ENCODE assay signal across 15 cellular contexts in the genomic region with DNA sequence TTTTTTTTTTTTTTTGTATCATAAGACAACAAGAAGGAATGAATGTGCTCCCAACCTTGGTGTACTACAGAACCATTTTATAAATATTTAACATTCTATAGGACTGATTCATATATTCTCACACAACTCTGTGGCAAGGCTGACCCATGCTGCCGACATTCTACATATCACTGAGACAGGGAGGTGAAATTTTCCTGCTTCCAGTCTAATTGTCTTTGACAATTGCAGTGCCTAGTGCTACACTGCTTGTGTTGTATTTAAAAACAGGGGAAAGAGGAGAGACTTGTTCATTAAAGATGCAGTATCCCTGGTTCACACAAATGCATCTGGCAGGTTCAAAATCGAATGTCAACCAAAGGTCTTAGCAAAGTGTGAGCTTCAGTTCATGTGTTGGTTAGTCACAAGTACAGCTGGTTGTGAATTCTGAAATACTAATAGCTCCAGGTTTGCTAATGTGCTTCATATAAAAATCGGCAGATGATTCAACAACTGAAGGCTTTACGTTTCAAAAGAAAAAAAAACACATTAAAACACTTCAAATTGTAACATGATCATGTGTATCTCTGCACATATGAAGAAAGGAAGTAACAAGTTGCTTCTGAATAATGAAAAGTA.
DNase-seq lines count a peak whose midpoint lies in the region; ATAC-seq, FAIRE-seq and TF ChIP-seq lines count a peak whose summit lies in the region.
"Had no signal": no experiment of that assay in that cellular context is flagged by ENCODE, and none has a peak within 500 bp of the region (broad histone marks: within the 10 kb centered on the region; RNA-seq: fewer than 3 reads in every experiment).

No MANE protein-coding gene starts in this region.

- no peaks in the 10 kb centered on the region for H3K36me3 Mint-ChIP-seq in naive thymus-derived CD4-positive, alpha-beta T cell

- no peaks in the 10 kb centered on the region for H3K4me1 Mint-ChIP-seq in naive thymus-derived CD4-positive, alpha-beta T cell
- H3K4me1 Mint-ChIP-seq: activated CD4-positive, alpha-beta T cell treated with anti-CD3 and anti-CD28 coated beads, Interleukin-2, amount 10 ng/mL, durations not matched to agents 7 days and 5 days; central memory CD8-positive, alpha-beta T cell had no signal

- TF ChIP-seq CTCF in A549 (IDR thresholded peaks at IDR 0.05) (no peak), RWPE1 (conservative IDR thresholded peaks at IDR 0.05; ENCODE audit: low read depth) (no peak), fibroblast of pulmonary artery (IDR thresholded peaks at IDR 0.05; ENCODE audit: low read length, missing control alignments) (no peak)

- no peak overlapping the region for H3K4me3 ChIP-seq in A549
- H3K4me3 ChIP-seq in fibroblast of pulmonary artery (replicated peaks; ENCODE audit: low read depth, low read length) = no peak overlapping the region
- H3K4me3 ChIP-seq in naive thymus-derived CD4-positive, alpha-beta T cell (ENCODE audit: low read length) = no peak overlapping the region

- H3K4me2 ChIP-seq in A549 = peak overlapping the region; percentile 43

- peaks cover 42% of the 10 kb centered on the region for H3K4me1 ChIP-seq in A549
- no peaks in the 10 kb centered on the region for H3K4me1 ChIP-seq in naive thymus-derived CD4-positive, alpha-beta T cell (ENCODE audit: control insufficient read depth in 2 of 2, insufficient read depth in 2 of 2, low read length in 2 of 2)

- peaks cover 0 to 8% (median 0%) of the 10 kb centered on the region in 11 donors for H3K9me3 Mint-ChIP-seq in naive thymus-derived CD4-positive, alpha-beta T cell
- H3K9me3 Mint-ChIP-seq: activated CD4-positive, alpha-beta T cell treated with anti-CD3 and anti-CD28 coated beads, Interleukin-2, amount 10 ng/mL, durations not matched to agents 7 days and 5 days had no signal

- no peaks in the 10 kb centered on the region for H3K27me3 ChIP-seq in naive thymus-derived CD4-positive, alpha-beta T cell (ENCODE audit: control insufficient read depth in 2 of 2, insufficient read depth in 2 of 2, low read length in 2 of 2)

- H3K4me3 Mint-ChIP-seq in naive thymus-derived CD4-positive, alpha-beta T cell = no peak overlapping the region
- H3K4me3 Mint-ChIP-seq: activated CD4-positive, alpha-beta T cell treated with anti-CD3 and anti-CD28 coated beads, Interleukin-2, amount 10 ng/mL, durations not matched to agents 7 days and 5 days; central memory CD8-positive, alpha-beta T cell had no signal

- ATAC-seq in A549 (peak in 1 of 2 experiments; percentile 82; a peak in 3 of 6 replicates), GM21619 (IDR thresholded peaks at IDR 0.05; ENCODE audit: unreplicated experiment) (no peak), sciatic nerve (no peak)
- no peak for ATAC-seq in naive thymus-derived CD4-positive, alpha-beta T cell
- ATAC-seq: stimulated activated naive CD8-positive, alpha-beta T cell treated with anti-CD3 and anti-CD28 coated beads, Interleukin-15, Interleukin-2, amounts not matched to agents 100 U/mL and 50 U/mL, for 24 hours had no signal

- TF ChIP-seq POLR2A in A549 (IDR thresholded peaks at IDR 0.05; ENCODE audit: low read length) = no peak
- TF ChIP-seq POLR2A in H54 (IDR thresholded peaks at IDR 0.05; ENCODE audit: low read depth, low read length) = no peak

- no peak for TF ChIP-seq EP300 in A549 (IDR thresholded peaks at IDR 0.05)

- no peak overlapping the region for H3K27ac ChIP-seq in A549
- no peak overlapping the region for H3K27ac ChIP-seq in RWPE1
- H3K27ac ChIP-seq in naive thymus-derived CD4-positive, alpha-beta T cell (ENCODE audit: low read depth, low read length) = no peak overlapping the region

- H3K27me3 Mint-ChIP-seq in naive thymus-derived CD4-positive, alpha-beta T cell = no peaks in the 10 kb centered on the region
- H3K27me3 Mint-ChIP-seq: activated CD4-positive, alpha-beta T cell treated with anti-CD3 and anti-CD28 coated beads, Interleukin-2, amount 10 ng/mL, durations not matched to agents 7 days and 5 days; central memory CD8-positive, alpha-beta T cell had no signal

- WGBS in A549 (ENCODE audit: missing lambda C conversion rate) = 46% methylated on average over 4 of the region's 4 CpGs

- no peak for TF ChIP-seq RAD21 in A549 (conservative IDR thresholded peaks at IDR 0.05 in 1 of 2, IDR thresholded peaks at IDR 0.05 in 1 of 2)

- CTCF ChIA-PET in A549 (lab: Yijun Ruan, JAX) (no interaction called here), RWPE1 (lab: Yijun Ruan, JAX) (no interaction called here)
- CTCF ChIA-PET in naive thymus-derived CD4-positive, alpha-beta T cell (lab: Charles Lee) = no interaction called here

- H3K36me3 ChIP-seq in naive thymus-derived CD4-positive, alpha-beta T cell (ENCODE audit: control insufficient read depth in 2 of 3, insufficient read depth in 3 of 3, low read length in 3 of 3) = no peaks in the 10 kb centered on the region

- DNase-seq in A549 (ENCODE audit: low read depth in 1 of 2, low spot score in 1 of 2) = no peak
- peak; percentile 8 for DNase-seq in H54 (ENCODE audit: insufficient read length, low spot score)
- DNase-seq in RWPE1 (ENCODE audit: low spot score) = peak; percentile 16
- DNase-seq in fibroblast of pulmonary artery (ENCODE audit: low read depth) = peak; percentile 55
- no peak for DNase-seq in SIG-M5 treated with dmso at 0.1 percent for 504 hours (lab: John Stamatoyannopoulos, UW; ENCODE audit: unreplicated experiment)
- DNase-seq in naive thymus-derived CD4-positive, alpha-beta T cell = no peak
- no peak for DNase-seq in sciatic nerve (ENCODE audit: low spot score)
- DNase-seq: activated CD4-positive, alpha-beta T cell treated with anti-CD3 and anti-CD28 coated beads, Interleukin-2, amount 10 ng/mL, durations not matched to agents 7 days and 5 days; activated gamma-delta T cell treated with Interleukin-2 at 50 U/mL for 16 hours; erythroblast; NCI-H2081; stimulated activated CD4-positive, alpha-beta T cell treated with anti-CD3 and anti-CD28 coated beads, Interleukin-4, amount 100 ng/mL, for 4 hours; stimulated activated naive CD8-positive, alpha-beta T cell treated with anti-CD3 and anti-CD28 coated beads, Interleukin-15, Interleukin-2, amounts not matched to agents 100 U/mL and 50 U/mL, for 24 hours had no signal

- FAIRE-seq in A549 (lab: Jason Lieb, UNC) (no peak), H54 (lab: Jason Lieb, UNC) (peak; percentile 90)

- intact Hi-C loops in naive thymus-derived CD4-positive, alpha-beta T cell (cut with micrococcal nuclease) = no loop called here
- intact Hi-C loops in sciatic nerve (cut with DNase I) = no loop called here

- H3K9me3 ChIP-seq in A549 = no peaks in the 10 kb centered on the region
- no peaks in the 10 kb centered on the region for H3K9me3 ChIP-seq in naive thymus-derived CD4-positive, alpha-beta T cell (ENCODE audit: control insufficient read depth in 2 of 3, low read length in 3 of 3)

- POLR2A ChIA-PET in A549 (lab: Yijun Ruan, JAX) (no interaction called here), RWPE1 (lab: Yijun Ruan, JAX; ENCODE audit: low non-redundant PET) (no interaction called here)
- POLR2A ChIA-PET in naive thymus-derived CD4-positive, alpha-beta T cell (lab: Charles Lee) = no interaction called here

- no peak overlapping the region for H3K27ac Mint-ChIP-seq in naive thymus-derived CD4-positive, alpha-beta T cell
- H3K27ac Mint-ChIP-seq: activated CD4-positive, alpha-beta T cell treated with anti-CD3 and anti-CD28 coated beads, Interleukin-2, amount 10 ng/mL, durations not matched to agents 7 days and 5 days had no signal

TF ChIP-seq in A549, 52 proteins besides CTCF, POLR2A, EP300 and RAD21 (continues in another document):
- TF ChIP-seq EHMT2 (IDR thresholded peaks at IDR 0.05; ENCODE audit: low read depth) (no peak), SMC3 (IDR thresholded peaks at IDR 0.05) (no peak), RNF2 (IDR thresholded peaks at IDR 0.05; ENCODE audit: borderline replicate concordance, low read depth) (no peak), KDM5A (IDR thresholded peaks at IDR 0.05) (no peak), ZNF302 (CRISPR knock-in tag; IDR thresholded peaks at IDR 0.05) (no peak), HEYL (CRISPR knock-in tag; IDR thresholded peaks at IDR 0.05) (no peak), SREBF2 (IDR thresholded peaks at IDR 0.05) (no peak), CBX2 (IDR thresholded peaks at IDR 0.05; ENCODE audit: borderline replicate concordance, low read depth) (no peak)
- TF ChIP-seq, protein P1, sequence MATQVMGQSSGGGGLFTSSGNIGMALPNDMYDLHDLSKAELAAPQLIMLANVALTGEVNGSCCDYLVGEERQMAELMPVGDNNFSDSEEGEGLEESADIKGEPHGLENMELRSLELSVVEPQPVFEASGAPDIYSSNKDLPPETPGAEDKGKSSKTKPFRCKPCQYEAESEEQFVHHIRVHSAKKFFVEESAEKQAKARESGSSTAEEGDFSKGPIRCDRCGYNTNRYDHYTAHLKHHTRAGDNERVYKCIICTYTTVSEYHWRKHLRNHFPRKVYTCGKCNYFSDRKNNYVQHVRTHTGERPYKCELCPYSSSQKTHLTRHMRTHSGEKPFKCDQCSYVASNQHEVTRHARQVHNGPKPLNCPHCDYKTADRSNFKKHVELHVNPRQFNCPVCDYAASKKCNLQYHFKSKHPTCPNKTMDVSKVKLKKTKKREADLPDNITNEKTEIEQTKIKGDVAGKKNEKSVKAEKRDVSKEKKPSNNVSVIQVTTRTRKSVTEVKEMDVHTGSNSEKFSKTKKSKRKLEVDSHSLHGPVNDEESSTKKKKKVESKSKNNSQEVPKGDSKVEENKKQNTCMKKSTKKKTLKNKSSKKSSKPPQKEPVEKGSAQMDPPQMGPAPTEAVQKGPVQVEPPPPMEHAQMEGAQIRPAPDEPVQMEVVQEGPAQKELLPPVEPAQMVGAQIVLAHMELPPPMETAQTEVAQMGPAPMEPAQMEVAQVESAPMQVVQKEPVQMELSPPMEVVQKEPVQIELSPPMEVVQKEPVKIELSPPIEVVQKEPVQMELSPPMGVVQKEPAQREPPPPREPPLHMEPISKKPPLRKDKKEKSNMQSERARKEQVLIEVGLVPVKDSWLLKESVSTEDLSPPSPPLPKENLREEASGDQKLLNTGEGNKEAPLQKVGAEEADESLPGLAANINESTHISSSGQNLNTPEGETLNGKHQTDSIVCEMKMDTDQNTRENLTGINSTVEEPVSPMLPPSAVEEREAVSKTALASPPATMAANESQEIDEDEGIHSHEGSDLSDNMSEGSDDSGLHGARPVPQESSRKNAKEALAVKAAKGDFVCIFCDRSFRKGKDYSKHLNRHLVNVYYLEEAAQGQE (IDR thresholded peaks at IDR 0.05) = no peak
- TF ChIP-seq, protein P2, sequence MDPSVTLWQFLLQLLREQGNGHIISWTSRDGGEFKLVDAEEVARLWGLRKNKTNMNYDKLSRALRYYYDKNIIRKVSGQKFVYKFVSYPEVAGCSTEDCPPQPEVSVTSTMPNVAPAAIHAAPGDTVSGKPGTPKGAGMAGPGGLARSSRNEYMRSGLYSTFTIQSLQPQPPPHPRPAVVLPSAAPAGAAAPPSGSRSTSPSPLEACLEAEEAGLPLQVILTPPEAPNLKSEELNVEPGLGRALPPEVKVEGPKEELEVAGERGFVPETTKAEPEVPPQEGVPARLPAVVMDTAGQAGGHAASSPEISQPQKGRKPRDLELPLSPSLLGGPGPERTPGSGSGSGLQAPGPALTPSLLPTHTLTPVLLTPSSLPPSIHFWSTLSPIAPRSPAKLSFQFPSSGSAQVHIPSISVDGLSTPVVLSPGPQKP (IDR thresholded peaks at IDR 0.05; ENCODE audit: low read depth, low read length) = no peak

Comparison
In these comparisons a context has a peak if more than half of its experiments do, and no peak if none do; other contexts are left out.
1. DNase-seq: peak in H54 (single experiment), RWPE1 (single experiment) and fibroblast of pulmonary artery (single experiment); none in A549 (0 of 2), SIG-M5 treated with dmso at 0.1 percent for 504 hours (single experiment), naive thymus-derived CD4-positive, alpha-beta T cell (0 of 9) and sciatic nerve (single experiment).